In the genomic region with DNA sequence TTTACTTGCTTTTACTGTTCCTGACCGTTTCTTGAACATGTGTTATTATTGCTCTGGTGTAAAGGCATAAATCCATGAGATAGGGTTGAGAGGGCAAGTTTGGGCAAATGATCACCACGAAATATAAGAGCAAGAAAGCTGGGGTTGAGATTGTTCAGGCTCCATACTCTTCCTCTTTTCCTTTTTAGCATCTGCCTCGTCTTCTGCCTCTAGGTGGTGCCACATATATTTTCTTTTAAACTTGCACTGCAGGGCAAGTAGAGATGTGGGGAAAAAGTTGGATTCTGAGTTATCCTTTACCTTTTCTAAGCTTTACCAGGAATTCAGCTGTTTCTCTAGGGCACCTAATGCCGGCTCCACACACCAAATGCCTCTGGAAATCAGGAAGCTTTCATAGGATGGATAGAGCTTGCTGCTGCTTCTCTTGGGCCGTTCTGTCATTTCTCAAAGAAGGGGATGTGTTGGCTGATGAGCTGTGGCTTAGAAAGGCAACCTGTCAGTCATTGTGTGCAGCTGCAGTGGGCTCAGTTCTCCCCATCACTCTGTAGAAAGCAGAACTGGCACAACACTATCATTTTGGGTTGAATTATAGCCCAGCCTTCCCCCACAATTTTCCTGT, we compare ENCODE assay signal across 12 cellular contexts.
DNase-seq lines count a peak whose midpoint lies in the region; ATAC-seq and TF ChIP-seq lines count a peak whose summit lies in the region.
"Had no signal": no experiment of that assay in that cellular context is flagged by ENCODE, and none has a peak within 500 bp of the region (broad histone marks: within the 10 kb centered on the region; RNA-seq: fewer than 3 reads in every experiment).

No MANE protein-coding gene starts in this region.

- H3K4me1 Mint-ChIP-seq in MCF 10A (ENCODE audit: insufficient read depth, unreplicated experiment) (peaks cover 12% of the 10 kb centered on the region), type B pancreatic cell (ENCODE audit: unreplicated experiment) (peaks cover 21% of the 10 kb centered on the region)
- no peaks in the 10 kb centered on the region for H3K4me1 Mint-ChIP-seq in effector memory CD8-positive, alpha-beta T cell (ENCODE audit: low read depth in 2 of 2)

- H2AFZ ChIP-seq in fibroblast of lung (ENCODE audit: low read length) = no peak overlapping the region

- TF ChIP-seq CTCF in MCF 10A (IDR thresholded peaks at IDR 0.05; ENCODE audit: unreplicated experiment) (peak; percentile 51), breast epithelium (IDR thresholded peaks at IDR 0.05) (peak in 1 of 3 donors; percentile 27), Panc1 (IDR thresholded peaks at IDR 0.05) (peak; percentile 74), fibroblast of lung (conservative IDR thresholded peaks at IDR 0.05 in 1 of 2, IDR thresholded peaks at IDR 0.05 in 1 of 2; ENCODE audit: low read depth in 1 of 2, low read length in 2 of 2) (peak; percentile 44 to 72), type B pancreatic cell (conservative IDR thresholded peaks at IDR 0.05) (peak; percentile 63)

- BruUV-seq in MCF 10A (replicated peaks; lab: Mats Ljungman, UMichigan) (no TSS peak), Panc1 (replicated peaks; lab: Mats Ljungman, UMichigan) (no TSS peak)

- no peak overlapping the region for H3K27ac ChIP-seq in breast epithelium
- H3K27ac ChIP-seq in Panc1 (ENCODE audit: low read length) = peak overlapping the region; percentile 36; the same call in 1 of the 2 replicates
- no peak overlapping the region for H3K27ac ChIP-seq in fibroblast of lung (ENCODE audit: insufficient read depth, low read length)
- H3K27ac ChIP-seq: neutrophil had no signal

- H3K27ac Mint-ChIP-seq in MCF 10A (ENCODE audit: low read depth, unreplicated experiment) = peak overlapping the region; percentile 59
- no peak overlapping the region for H3K27ac Mint-ChIP-seq in type B pancreatic cell
- H3K27ac Mint-ChIP-seq in effector memory CD8-positive, alpha-beta T cell = no peak overlapping the region
- H3K27ac Mint-ChIP-seq: CD8-positive, alpha-beta T cell had no signal

- in situ Hi-C loops in Panc1 (cut with HindIII; ENCODE audit: low pct_unique_long_range_greater_than_20kb, low sequenced_read_pairs) = no loop called here

- H3K27me3 ChIP-seq in breast epithelium (no peaks in the 10 kb centered on the region), Panc1 (ENCODE audit: control insufficient read depth, insufficient read depth, low read length) (no peaks in the 10 kb centered on the region), fibroblast of lung (ENCODE audit: control insufficient read depth, insufficient read depth, low read length) (no peaks in the 10 kb centered on the region)
- H3K27me3 ChIP-seq: neutrophil had no signal

- ATAC-seq in Panc1 (no peak), GM19455 (IDR thresholded peaks at IDR 0.05; ENCODE audit: unreplicated experiment) (no peak), HG02938 (IDR thresholded peaks at IDR 0.05; ENCODE audit: unreplicated experiment) (no peak)
- ATAC-seq in effector memory CD8-positive, alpha-beta T cell (replicated peaks) = no peak
- ATAC-seq: CD8-positive, alpha-beta T cell; Right ventricle myocardium inferior had no signal

- H3K4me1 ChIP-seq in breast epithelium (no peaks in the 10 kb centered on the region), Panc1 (ENCODE audit: control insufficient read depth, insufficient read depth, low read length) (peaks cover 3% of the 10 kb centered on the region), fibroblast of lung (ENCODE audit: control insufficient read depth, extremely low read depth, insufficient read depth, low read length) (no peaks in the 10 kb centered on the region)

- CTCF ChIA-PET in MCF 10A (lab: Yijun Ruan, JAX) = interaction anchor here (0.5 to 3.4 kb wide), 32 partner anchors 10 to 1828 kb away, joined by 3 to 27 read pairs (median 4); no protein-coding TSS in a partner anchor
- CTCF ChIA-PET in Panc1 (lab: Charles Lee) = no interaction called here

- no peaks in the 10 kb centered on the region for H3K27me3 Mint-ChIP-seq in MCF 10A (ENCODE audit: insufficient read depth, unreplicated experiment)
- no peaks in the 10 kb centered on the region for H3K27me3 Mint-ChIP-seq in type B pancreatic cell
- H3K27me3 Mint-ChIP-seq in effector memory CD8-positive, alpha-beta T cell = peaks cover 9 to 23% of the 10 kb centered on the region in 2 donors

- H3K4me3 Mint-ChIP-seq in MCF 10A (ENCODE audit: unreplicated experiment) (no peak overlapping the region), type B pancreatic cell (no peak overlapping the region)
- no peak overlapping the region for H3K4me3 Mint-ChIP-seq in effector memory CD8-positive, alpha-beta T cell
- H3K4me3 Mint-ChIP-seq: CD8-positive, alpha-beta T cell had no signal

- no peak overlapping the region for H3K9ac ChIP-seq in fibroblast of lung (ENCODE audit: insufficient read depth, low read length)

- no peak for TF ChIP-seq POLR2A in breast epithelium (IDR thresholded peaks at IDR 0.05)

- H3K36me3 ChIP-seq in breast epithelium (no peaks in the 10 kb centered on the region), Panc1 (ENCODE audit: control insufficient read depth, insufficient read depth, low read length) (no peaks in the 10 kb centered on the region), fibroblast of lung (ENCODE audit: control insufficient read depth, insufficient read depth, low read length) (no peaks in the 10 kb centered on the region)
- H3K36me3 ChIP-seq: neutrophil had no signal

- no peaks in the 10 kb centered on the region for H3K79me2 ChIP-seq in fibroblast of lung (ENCODE audit: control insufficient read depth, insufficient read depth, low read length)

- POLR2A ChIA-PET in MCF 10A (lab: Yijun Ruan, JAX) = interaction anchor here (0.6 to 1.5 kb wide), 3 partner anchors 10 to 43 kb away, joined by 3 to 4 read pairs (median 4); no protein-coding TSS in a partner anchor
- POLR2A ChIA-PET in Panc1 (lab: Charles Lee) = no interaction called here

- H3K9me3 Mint-ChIP-seq in MCF 10A (ENCODE audit: unreplicated experiment) (no peaks in the 10 kb centered on the region), type B pancreatic cell (no peaks in the 10 kb centered on the region)
- H3K9me3 Mint-ChIP-seq in effector memory CD8-positive, alpha-beta T cell = no peaks in the 10 kb centered on the region

- peaks cover 53% of the 10 kb centered on the region for H3K36me3 Mint-ChIP-seq in MCF 10A (ENCODE audit: insufficient read depth, unreplicated experiment)
- H3K36me3 Mint-ChIP-seq in type B pancreatic cell = peaks cover 11% of the 10 kb centered on the region
- no peaks in the 10 kb centered on the region for H3K36me3 Mint-ChIP-seq in effector memory CD8-positive, alpha-beta T cell (ENCODE audit: insufficient read depth)
- H3K36me3 Mint-ChIP-seq: CD8-positive, alpha-beta T cell had no signal

- no peak overlapping the region for H3K4me2 ChIP-seq in fibroblast of lung (ENCODE audit: extremely low read depth, insufficient read depth, low read length)

- no peak overlapping the region for H3K4me3 ChIP-seq in breast epithelium
- no peak overlapping the region for H3K4me3 ChIP-seq in Panc1 (ENCODE audit: low read depth in 2 of 2, low read length in 2 of 2)
- no peak overlapping the region for H3K4me3 ChIP-seq in fibroblast of lung (replicated peaks in 1 of 4; ENCODE audit: control extremely low read depth in 1 of 4, insufficient read depth in 1 of 4, low read depth in 3 of 4, low read length in 4 of 4)

- DNase-seq in MCF 10A (ENCODE audit: unreplicated experiment) (peak; percentile 27), breast epithelium (ENCODE audit: low spot score in 2 of 2) (no peak), Panc1 (ENCODE audit: low read depth, low spot score) (no peak), fibroblast of lung (ENCODE audit: low read depth in 2 of 2) (no peak), type B pancreatic cell (ENCODE audit: extremely low spot score, unreplicated experiment) (no peak)
- no peak for DNase-seq in effector memory CD8-positive, alpha-beta T cell
- DNase-seq: CD8-positive, alpha-beta T cell; stimulated activated naive CD4-positive, alpha-beta T cell treated with Interleukin-2 at 50 U/mL for 16 hours had no signal

- intact Hi-C loops in MCF 10A (cut with micrococcal nuclease) (loop anchor here (1.0 to 2.0 kb wide), 2 partner anchors 108 to 225 kb away; no protein-coding TSS in a partner anchor), breast epithelium (cut with DNase I; ENCODE audit: low total_unique reads) (no loop called here), Panc1 (cut with micrococcal nuclease; ENCODE audit: unreplicated experiment) (no loop called here)

- no peaks in the 10 kb centered on the region for H4K20me1 ChIP-seq in fibroblast of lung (ENCODE audit: control insufficient read depth, extremely low read depth, insufficient read depth, low read length)

- H3K9me3 ChIP-seq in breast epithelium = no peaks in the 10 kb centered on the region
- no peaks in the 10 kb centered on the region for H3K9me3 ChIP-seq in Panc1 (ENCODE audit: control insufficient read depth, insufficient read depth, low read depth, low read length)
- no peaks in the 10 kb centered on the region for H3K9me3 ChIP-seq in fibroblast of lung (ENCODE audit: control insufficient read depth, insufficient read depth, low read depth, low read length)
- H3K9me3 ChIP-seq: neutrophil had no signal
